ENCODE assay signal across 29 cellular contexts in genomic region chr6:131780600-131780999, GRCh38.
"Had no signal": no experiment of that assay in that cellular context is flagged by ENCODE, and none has a peak within 500 bp of the region (broad histone marks: within the 10 kb centered on the region; RNA-seq: fewer than 3 reads in every experiment).

No MANE protein-coding gene starts in this region.

- H3K4me3 Mint-ChIP-seq: stimulated activated effector memory CD8-positive, alpha-beta T cell treated with anti-CD3 and anti-CD28 coated beads, Interleukin-12 subunit alpha, Interleukin-12 subunit beta, amount 100 ng/mL, for 72 hours; stimulated activated memory B cell treated with anti-CD40 and anti-IgM and Interleukin-4, amounts not matched to agents 10 μg/mL and 1 μg/mL and 100 μg/mL, for 72 hours; stimulated activated naive B cell treated with anti-CD40 and anti-IgM and Interleukin-4, amounts not matched to agents 10 μg/mL and 1 μg/mL and 100 μg/mL, for 72 hours; stimulated activated naive CD8-positive, alpha-beta T cell treated with anti-CD3 and anti-CD28 coated beads, Interleukin-15, amount 100 ng/mL, for 72 hours; stimulated activated naive CD8-positive, alpha-beta T cell treated with anti-CD3 and anti-CD28 coated beads, Interleukin-15, Interleukin-2, amounts not matched to agents 100 ng/mL and 50 ng/mL, for 24 hours; type B pancreatic cell had no signal

- H3K9me3 Mint-ChIP-seq: stimulated activated effector memory CD8-positive, alpha-beta T cell treated with anti-CD3 and anti-CD28 coated beads, Interleukin-12 subunit alpha, Interleukin-12 subunit beta, amount 100 ng/mL, for 72 hours; stimulated activated memory B cell treated with anti-CD40 and anti-IgM and Interleukin-4, amounts not matched to agents 10 μg/mL and 1 μg/mL and 100 μg/mL, for 72 hours; stimulated activated naive CD8-positive, alpha-beta T cell treated with anti-CD3 and anti-CD28 coated beads, Interleukin-15, Interleukin-2, amounts not matched to agents 100 ng/mL and 50 ng/mL, for 24 hours; type B pancreatic cell had no signal

- H3K4me3 ChIP-seq: stomach, suprapubic skin, testis, thoracic aorta, thyroid gland, tibial artery, tibial nerve, transverse colon, upper lobe of left lung, upper lobe of right lung, uterus, vagina had no signal

- H3K27me3 Mint-ChIP-seq: stimulated activated memory B cell treated with anti-CD40 and anti-IgM and Interleukin-4, amounts not matched to agents 10 μg/mL and 1 μg/mL and 100 μg/mL, for 72 hours had no signal

- H3K36me3 Mint-ChIP-seq: stimulated activated effector memory CD8-positive, alpha-beta T cell treated with anti-CD3 and anti-CD28 coated beads, Interleukin-12 subunit alpha, Interleukin-12 subunit beta, amount 100 ng/mL, for 72 hours; stimulated activated memory B cell treated with anti-CD40 and anti-IgM and Interleukin-4, amounts not matched to agents 10 μg/mL and 1 μg/mL and 100 μg/mL, for 72 hours; stimulated activated naive B cell treated with anti-CD40 and anti-IgM and Interleukin-4, amounts not matched to agents 10 μg/mL and 1 μg/mL and 100 μg/mL, for 72 hours; type B pancreatic cell had no signal

- ATAC-seq: stimulated activated effector memory CD8-positive, alpha-beta T cell treated with anti-CD3 and anti-CD28 coated beads, Interleukin-12 subunit alpha, Interleukin-12 subunit beta, amount 100 ng/mL, for 72 hours; stimulated activated memory B cell treated with anti-CD40 and anti-IgM and Interleukin-4, amounts not matched to agents 10 μg/mL and 1 μg/mL and 100 μg/mL, for 72 hours; stimulated activated naive B cell treated with anti-CD40 and anti-IgM and Interleukin-4, amounts not matched to agents 10 μg/mL and 1 μg/mL and 100 μg/mL, for 72 hours; stimulated activated naive CD8-positive, alpha-beta T cell treated with anti-CD3 and anti-CD28 coated beads, Interleukin-15, amount 100 ng/mL, for 72 hours; stimulated activated naive CD8-positive, alpha-beta T cell treated with anti-CD3 and anti-CD28 coated beads, Interleukin-15, Interleukin-2, amounts not matched to agents 100 U/mL and 50 U/mL, for 24 hours; upper lobe of right lung had no signal

- H3K27ac Mint-ChIP-seq: stimulated activated effector memory CD8-positive, alpha-beta T cell treated with anti-CD3 and anti-CD28 coated beads, Interleukin-12 subunit alpha, Interleukin-12 subunit beta, amount 100 ng/mL, for 72 hours; stimulated activated memory B cell treated with anti-CD40 and anti-IgM and Interleukin-4, amounts not matched to agents 10 μg/mL and 1 μg/mL and 100 μg/mL, for 72 hours; stimulated activated naive B cell treated with anti-CD40 and anti-IgM and Interleukin-4, amounts not matched to agents 10 μg/mL and 1 μg/mL and 100 μg/mL, for 72 hours; stimulated activated naive CD8-positive, alpha-beta T cell treated with anti-CD3 and anti-CD28 coated beads, Interleukin-15, amount 100 ng/mL, for 72 hours; stimulated activated naive CD8-positive, alpha-beta T cell treated with anti-CD3 and anti-CD28 coated beads, Interleukin-15, Interleukin-2, amounts not matched to agents 100 ng/mL and 50 ng/mL, for 24 hours; type B pancreatic cell had no signal

- H3K9me3 ChIP-seq: stomach, suprapubic skin, testis, thoracic aorta, thyroid gland, tibial artery, tibial nerve, transverse colon, upper lobe of left lung, upper lobe of right lung, uterus, vagina had no signal

- H3K4me1 ChIP-seq: testis, upper lobe of left lung, upper lobe of right lung, vagina had no signal

- H3K27me3 ChIP-seq: stomach, suprapubic skin, testis, thyroid gland, tibial artery, tibial nerve, transverse colon, upper lobe of left lung, upper lobe of right lung, uterus, vagina had no signal

- H3K27ac ChIP-seq: stomach, suprapubic skin, testis, thyroid gland, tibial artery, tibial nerve, transverse colon, upper lobe of left lung, upper lobe of right lung, uterus, vagina had no signal

- DNase-seq: stimulated activated CD4-positive, alpha-beta T cell treated with anti-CD3 and anti-CD28 coated beads, Interleukin-2, amount 100 ng/mL, for 48 hours; stimulated activated CD4-positive, alpha-beta T cell treated with anti-CD3 and anti-CD28 coated beads, Interleukin-4, amount 100 ng/mL, for 1 hour; stimulated activated CD4-positive, alpha-beta T cell treated with anti-CD3 and anti-CD28 coated beads, Interleukin-4, amount 100 ng/mL, for 24 hours; stimulated activated CD4-positive, alpha-beta T cell treated with anti-CD3 and anti-CD28 coated beads, Interleukin-4, amount 100 ng/mL, for 4 hours; stimulated activated CD8-positive, alpha-beta memory T cell treated with anti-CD3 and anti-CD28 coated beads, Interleukin-4, amount 100 ng/mL, for 48 hours; stimulated activated naive B cell treated with anti-CD40 and anti-IgM and Interleukin-4, amounts not matched to agents 10 μg/mL and 1 μg/mL and 100 μg/mL, for 72 hours; stimulated activated naive CD4-positive, alpha-beta T cell; stimulated activated naive CD4-positive, alpha-beta T cell treated with Interleukin-2 at 50 U/mL for 16 hours; stimulated activated naive CD8-positive, alpha-beta T cell treated with anti-CD3 and anti-CD28 coated beads, Interleukin-15, amount 100 ng/mL, for 72 hours; stimulated activated naive CD8-positive, alpha-beta T cell treated with anti-CD3 and anti-CD28 coated beads, Interleukin-15, Interleukin-2, amounts not matched to agents 100 U/mL and 50 U/mL, for 24 hours; stomach; substantia nigra; testis; thyroid gland; tibial artery; transverse colon; trophoblast cell; upper lobe of left lung; upper lobe of right lung; uterus had no signal

- H3K36me3 ChIP-seq: stomach, suprapubic skin, thoracic aorta, thyroid gland, tibial artery, tibial nerve, transverse colon, upper lobe of left lung, upper lobe of right lung, uterus, vagina had no signal

- H3K4me1 Mint-ChIP-seq: stimulated activated effector memory CD8-positive, alpha-beta T cell treated with anti-CD3 and anti-CD28 coated beads, Interleukin-12 subunit alpha, Interleukin-12 subunit beta, amount 100 ng/mL, for 72 hours; stimulated activated naive CD8-positive, alpha-beta T cell treated with anti-CD3 and anti-CD28 coated beads, Interleukin-15, amount 100 ng/mL, for 72 hours had no signal

- FAIRE-seq: urothelium cell line had no signal
